In genomic region chr3:125356140-125357026, GRCh38 we compare ENCODE assay signal across 8 cellular contexts. TPM values are rescaled to one million over a fixed set of nuclear protein-coding genes. Genes with fewer than 3 reads are reported as not detected.
DNase-seq lines count a peak whose midpoint lies in the region; ATAC-seq, FAIRE-seq and TF ChIP-seq lines count a peak whose summit lies in the region.

No MANE protein-coding gene starts in this region.

- H3K27me3 ChIP-seq in parathyroid adenoma (ENCODE audit: control insufficient read depth, insufficient read depth, low read length) = no peaks in the 10 kb centered on the region

- H3K4me1 ChIP-seq in parathyroid adenoma = no peaks in the 10 kb centered on the region

- H3K9ac ChIP-seq in parathyroid adenoma = no peak overlapping the region

- H3K4me3 ChIP-seq in LNCaP clone FGC (ENCODE audit: low read depth, low read length) = peak overlapping the region; percentile 61
- H3K4me3 ChIP-seq in epithelial cell of esophagus (ENCODE audit: low read length) = peak overlapping the region; percentile 58
- peak overlapping the region; percentile 27 for H3K4me3 ChIP-seq in parathyroid adenoma (ENCODE audit: low read depth, low read length)

- no peaks in the 10 kb centered on the region for H3K9me3 ChIP-seq in parathyroid adenoma (ENCODE audit: control insufficient read depth, low read length)

- peak overlapping the region; percentile 0 for H3K4me2 ChIP-seq in parathyroid adenoma (ENCODE audit: low read length)

- H3K36me3 ChIP-seq in parathyroid adenoma (ENCODE audit: control insufficient read depth, insufficient read depth, low read length) = no peaks in the 10 kb centered on the region

- no peak overlapping the region for H3K27ac ChIP-seq in parathyroid adenoma

- ATAC-seq in GM21825 (IDR thresholded peaks at IDR 0.05; ENCODE audit: unreplicated experiment) = no peak
- ATAC-seq in GM19467 (IDR thresholded peaks at IDR 0.05; ENCODE audit: unreplicated experiment) = no peak

- peak overlapping the region; percentile 40 for H2AFZ ChIP-seq in parathyroid adenoma

- no peak for TF ChIP-seq CTCF in LNCaP clone FGC (IDR thresholded peaks at IDR 0.05; ENCODE audit: control insufficient read depth, extremely low read depth, insufficient read depth)
- no peak for TF ChIP-seq CTCF in epithelial cell of esophagus (IDR thresholded peaks at IDR 0.05; ENCODE audit: insufficient read depth, low read depth, low read length, missing control alignments)
- TF ChIP-seq CTCF in parathyroid adenoma (IDR thresholded peaks at IDR 0.05) = no peak

- DNase-seq in GM12891 (ENCODE audit: insufficient read length, low spot score) = no peak
- DNase-seq in LNCaP clone FGC (ENCODE audit: low read depth) = peak; percentile 23
- no peak for DNase-seq in epithelial cell of esophagus (ENCODE audit: low read depth)
- DNase-seq in occipital lobe (lab: John Stamatoyannopoulos, UW) = no peak
- no peak for DNase-seq in activated CD4-positive, alpha-beta T cell treated with anti-CD3 and anti-CD28 coated beads, Interleukin-2, amount 50 U/mL, for 1 hour

- FAIRE-seq in GM12891 (lab: Jason Lieb, UNC) = peak; percentile 23

- TF ChIP-seq POLR2A in GM12891 (IDR thresholded peaks at IDR 0.05; ENCODE audit: low read depth, low read length) = no peak

- peaks cover 51% of the 10 kb centered on the region for H3K79me2 ChIP-seq in parathyroid adenoma

TF ChIP-seq in GM12891, 5 proteins besides CTCF, POLR2A, EP300 and RAD21:
- TF ChIP-seq SPI1 (IDR thresholded peaks at IDR 0.05; ENCODE audit: low read depth, low read length) = peak; percentile 8; the same call in 1 of the 2 replicates
- no peak for TF ChIP-seq TAF1 (IDR thresholded peaks at IDR 0.05; ENCODE audit: low read depth, low read length)
- no peak for TF ChIP-seq PAX5 (IDR thresholded peaks at IDR 0.05; ENCODE audit: insufficient read depth, low read length, severe bottlenecking)

RNA-seq across cellular contexts. Expression of gene ZNF148, which starts 18.7 kb away (rescaled TPM):
- polyA plus RNA-seq in GM12891 (2012; ENCODE audit: low read depth, missing spikeins) = 12.2 TPM
- 111 TPM for total RNA-seq in occipital lobe
